9 cellular contexts compared by ENCODE assay signal in genomic region chr3:86793786-86794185, GRCh38.
DNase-seq lines count a peak whose midpoint lies in the region; TF ChIP-seq lines count a peak whose summit lies in the region.
"Had no signal": no experiment of that assay in that cellular context is flagged by ENCODE, and none has a peak within 500 bp of the region (broad histone marks: within the 10 kb centered on the region; RNA-seq: fewer than 3 reads in every experiment).

No MANE protein-coding gene starts in this region.

- H3K4me1 Mint-ChIP-seq in endothelial cell (ENCODE audit: unreplicated experiment) (no peaks in the 10 kb centered on the region), nephron progenitor cell (peaks cover 10% of the 10 kb centered on the region)

- TF ChIP-seq POLR2A in erythroblast (IDR thresholded peaks at IDR 0.05; ENCODE audit: low read length) = no peak

- H3K27ac ChIP-seq in 22Rv1 = peak overlapping the region; percentile 55
- H3K27ac ChIP-seq: BLaER1 treated with 17β-estradiol and CSF1 and Interleukin-3, amounts not matched to agents 10 nM and 100 nM had no signal

- DNase-seq in M059J (ENCODE audit: low read depth) (peak; percentile 93), endothelial cell (ENCODE audit: low spot score) (no peak), midbrain (lab: John Stamatoyannopoulos, UW) (peak; percentile 12), nephron progenitor cell (no peak), erythroblast (lab: John Stamatoyannopoulos, UW) (no peak), NCI-H2029 (lab: John Stamatoyannopoulos, UW) (no peak)
- no peak for DNase-seq in stimulated activated CD4-positive, alpha-beta T cell treated with anti-CD3 and anti-CD28 coated beads, Interleukin-2, amount 100 ng/mL, for 48 hours

- H3K27me3 Mint-ChIP-seq in endothelial cell (ENCODE audit: unreplicated experiment) (no peaks in the 10 kb centered on the region), nephron progenitor cell (ENCODE audit: low read depth, poor library complexity) (peaks cover under 1% of the 10 kb centered on the region)

- H3K9me3 Mint-ChIP-seq in endothelial cell (ENCODE audit: unreplicated experiment) (no peaks in the 10 kb centered on the region), nephron progenitor cell (no peaks in the 10 kb centered on the region)

- H3K27ac Mint-ChIP-seq in endothelial cell (ENCODE audit: unreplicated experiment) = peak overlapping the region; percentile 25
- H3K27ac Mint-ChIP-seq in nephron progenitor cell = no peak overlapping the region

- H3K4me3 Mint-ChIP-seq in endothelial cell (ENCODE audit: unreplicated experiment) (no peak overlapping the region), nephron progenitor cell (no peak overlapping the region)

- H3K36me3 Mint-ChIP-seq in endothelial cell (ENCODE audit: low read depth, unreplicated experiment) (no peaks in the 10 kb centered on the region), nephron progenitor cell (ENCODE audit: low read depth) (no peaks in the 10 kb centered on the region)

- TF ChIP-seq CTCF in 22Rv1 (IDR thresholded peaks at IDR 0.05) (no peak), endothelial cell (IDR thresholded peaks at IDR 0.05; ENCODE audit: unreplicated experiment) (no peak), nephron progenitor cell (IDR thresholded peaks at IDR 0.05) (no peak)

Comparison
In these comparisons a context has a peak if more than half of its experiments do, and no peak if none do; other contexts are left out.
1. DNase-seq: peak in M059J (single experiment) and midbrain (single experiment); none in endothelial cell (single experiment), nephron progenitor cell (single experiment), erythroblast (0 of 2), stimulated activated CD4-positive, alpha-beta T cell treated with anti-CD3 and anti-CD28 coated beads, Interleukin-2, amount 100 ng/mL, for 48 hours (0 of 2) and NCI-H2029 (single experiment).